ENCODE assay signal across 8 cellular contexts in the genomic region with DNA sequence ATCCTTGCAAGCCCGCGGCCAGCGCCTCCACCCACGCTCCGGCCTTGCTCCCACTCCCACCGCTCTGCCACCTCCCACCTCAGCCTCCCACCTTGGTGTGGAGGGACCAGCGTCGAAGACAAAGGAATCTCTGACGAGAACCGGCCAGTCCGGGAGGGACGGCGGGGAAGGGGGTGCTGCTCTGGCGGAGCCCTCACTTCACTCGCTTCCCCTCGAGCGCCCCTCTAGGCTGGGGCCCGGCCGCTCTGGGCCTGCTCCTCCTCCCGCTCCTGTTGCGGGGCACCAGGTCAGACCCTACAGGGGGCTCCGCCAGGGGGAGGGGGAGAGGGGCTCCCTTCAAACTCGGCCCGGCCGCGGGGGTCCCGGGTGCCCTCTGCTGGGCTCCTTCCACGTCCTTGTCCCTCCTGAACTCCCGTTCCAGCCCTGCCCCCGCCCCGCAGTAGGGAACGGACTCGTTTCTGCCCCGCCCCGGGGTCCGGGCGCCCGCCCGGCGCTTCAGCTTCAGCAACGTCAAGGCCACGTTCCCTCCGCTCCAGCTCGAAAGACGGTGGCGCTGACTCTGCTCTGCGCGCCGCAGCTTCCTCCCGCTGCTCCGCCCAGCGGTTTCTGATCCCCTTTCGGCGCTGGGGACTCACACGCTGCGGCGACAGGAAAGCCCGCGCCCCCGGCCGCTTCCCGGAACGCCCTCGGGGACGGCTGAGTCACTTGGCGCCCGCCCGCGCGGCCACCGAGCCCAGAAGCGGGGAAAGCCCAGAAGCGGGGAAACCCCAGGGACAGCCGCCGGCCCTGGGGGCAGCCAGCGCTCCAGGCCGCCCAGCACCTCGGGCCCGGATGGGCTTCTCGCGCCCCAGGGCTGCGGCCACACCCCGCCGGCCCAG. TPM values are rescaled to one million over a fixed set of nuclear protein-coding genes. Genes with fewer than 3 reads are reported as not detected.
DNase-seq lines count a peak whose midpoint lies in the region; ATAC-seq and TF ChIP-seq lines count a peak whose summit lies in the region.

No MANE protein-coding gene starts in this region.

- no TSS peak for BruUV-seq in mammary epithelial cell (replicated peaks; lab: Mats Ljungman, UMichigan)

- H3K27ac ChIP-seq in WERI-Rb-1 (peak overlapping the region; percentile 96), mammary epithelial cell (ENCODE audit: insufficient read depth, low read depth, low read length) (peak overlapping the region; percentile 65)

- intact Hi-C loops in mammary epithelial cell (cut with micrococcal nuclease): loop anchor here (2.0 kb wide), 1 partner anchor 28 kb away; the partner anchor contains the start of gene ARHGAP31

- H3K4me2 ChIP-seq in mammary epithelial cell (ENCODE audit: insufficient read depth, low read depth, low read length): peak overlapping the region; percentile 96

- WGBS in mammary epithelial cell (ENCODE audit: low coverage, missing lambda C conversion rate): under 1% methylated on average over 26 of the region's 84 CpGs

- in situ Hi-C loops in ACHN (cut with HindIII; ENCODE audit: low pct_ligation_motif_present, low pct_unique_long_range_greater_than_20kb, low sequenced_read_pairs) (no loop called here), mammary epithelial cell (cut with MboI; ENCODE audit: low sequenced_read_pairs in 2 of 2) (no loop called here)

- no peaks in the 10 kb centered on the region for H3K79me2 ChIP-seq in mammary epithelial cell (ENCODE audit: insufficient read depth, low read length)

- TF ChIP-seq CTCF in WERI-Rb-1 (IDR thresholded peaks at IDR 0.05; ENCODE audit: low read depth, low read length) (peak; percentile 21), mammary epithelial cell (conservative IDR thresholded peaks at IDR 0.05 in 1 of 2, IDR thresholded peaks at IDR 0.05 in 1 of 2; ENCODE audit: extremely low read depth in 1 of 2, insufficient read depth in 1 of 2, low read depth in 1 of 2, low read length in 2 of 2) (peak in 1 of 2 donors; percentile 14)

- no peaks in the 10 kb centered on the region for H3K27me3 ChIP-seq in WERI-Rb-1 (ENCODE audit: insufficient read depth, low read depth, severe bottlenecking)
- H3K27me3 ChIP-seq in mammary epithelial cell (ENCODE audit: insufficient read depth, low read length): no peaks in the 10 kb centered on the region

- H3K36me3 ChIP-seq in WERI-Rb-1: no peaks in the 10 kb centered on the region
- no peaks in the 10 kb centered on the region for H3K36me3 ChIP-seq in mammary epithelial cell (ENCODE audit: insufficient read depth, low read length)

- CTCF ChIA-PET in mammary epithelial cell (lab: Charles Lee; ENCODE audit: low non-redundant PET): interaction anchor here (0.7 kb wide), 1 partner anchor 82 kb away, joined by 3 read pairs; no protein-coding TSS in a partner anchor

- H4K20me1 ChIP-seq in mammary epithelial cell (ENCODE audit: insufficient read depth, low read length): no peaks in the 10 kb centered on the region

- ATAC-seq in GM18861 (IDR thresholded peaks at IDR 0.05; ENCODE audit: unreplicated experiment): peak; percentile 68
- ATAC-seq in HG03066 (IDR thresholded peaks at IDR 0.05; ENCODE audit: low read depth, unreplicated experiment): peak; percentile 82

- H3K4me3 ChIP-seq in WERI-Rb-1 (ENCODE audit: low read depth, low read length) (peak overlapping the region; percentile 61), mammary epithelial cell (replicated peaks in 1 of 3; ENCODE audit: insufficient read depth in 1 of 3, low read depth in 2 of 3, low read length in 3 of 3) (peak overlapping the region; percentile 49 to 54 (median 51))

- H3K9ac ChIP-seq in mammary epithelial cell (ENCODE audit: insufficient read depth, low read length): peak overlapping the region; percentile 56

- dilution Hi-C loops in mammary epithelial cell (cut with HindIII; ENCODE audit: low sequenced_read_pairs): no loop called here

- H2AFZ ChIP-seq in mammary epithelial cell (ENCODE audit: low read depth, low read length): peak overlapping the region; percentile 91

- no peaks in the 10 kb centered on the region for H3K9me3 ChIP-seq in WERI-Rb-1 (ENCODE audit: severe bottlenecking)
- no peaks in the 10 kb centered on the region for H3K9me3 ChIP-seq in mammary epithelial cell (replicated peaks; ENCODE audit: insufficient read depth, low read length)

- H3K4me1 ChIP-seq in mammary epithelial cell (ENCODE audit: insufficient read depth, low read length): peaks cover 19% of the 10 kb centered on the region

- DNase-seq in ACHN: peak; percentile 70
- peak; percentile 51 for DNase-seq in NCI-H2196 treated with DMSO at 0.1 percent for 48 hours (lab: John Stamatoyannopoulos, UW; ENCODE audit: unreplicated experiment)
- peak; percentile 91 for DNase-seq in WERI-Rb-1
- peak; percentile 86 for DNase-seq in mammary epithelial cell
- DNase-seq in iris pigment epithelial cell (ENCODE audit: low read depth): peak; percentile 83
- DNase-seq in stimulated activated CD4-positive, alpha-beta T cell treated with anti-CD3 and anti-CD28 coated beads, Interleukin-12 subunit alpha, Interleukin-12 subunit beta, amount 100 ng/mL, for 4 hours: peak; percentile 94

RNA-seq across cellular contexts. Expression of gene ARHGAP31, which starts 28.6 kb away (rescaled TPM):
- 10 to 100 TPM in 1 of 2 donors, 1 to 10 TPM in 1; 8.7 to 11.5 TPM for total RNA-seq in mammary epithelial cell
- 3.1 TPM for polyA plus RNA-seq in mammary epithelial cell
- 15.5 TPM for polyA minus RNA-seq in mammary epithelial cell

Comparison
In these comparisons a context has a peak if more than half of its experiments do, and no peak if none do; other contexts are left out.
1. Peak in every context shown above with its lines: DNase-seq, ATAC-seq, H3K4me3 ChIP-seq and H3K27ac ChIP-seq.